In the genomic region with DNA sequence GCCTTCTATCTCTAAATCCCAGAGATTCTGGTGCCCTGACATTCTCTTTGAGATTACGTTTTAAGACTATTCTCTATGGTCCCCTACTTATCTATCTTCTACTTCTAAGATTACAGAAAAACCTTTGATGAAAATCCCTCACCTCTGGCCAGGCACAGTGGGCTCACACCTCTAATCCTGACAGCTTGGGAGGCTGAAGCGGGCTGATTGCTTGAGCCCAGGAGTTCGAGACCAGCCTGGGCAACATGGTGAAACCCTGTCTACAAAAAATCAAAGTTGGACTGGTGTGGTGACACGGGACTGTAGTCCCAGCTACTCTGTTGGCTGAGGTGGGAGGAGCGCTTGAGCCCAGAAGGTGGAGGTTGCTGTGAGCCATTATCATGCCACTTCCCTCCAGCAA, we compare ENCODE assay signal across 21 cellular contexts. TPM values are rescaled to one million over a fixed set of nuclear protein-coding genes. Genes with fewer than 3 reads are reported as not detected.
DNase-seq lines count a peak whose midpoint lies in the region; ATAC-seq and TF ChIP-seq lines count a peak whose summit lies in the region.
"Had no signal": no experiment of that assay in that cellular context is flagged by ENCODE, and none has a peak within 500 bp of the region (broad histone marks: within the 10 kb centered on the region; RNA-seq: fewer than 3 reads in every experiment).

No MANE protein-coding gene starts in this region.

- peaks cover 9 to 40% of the 10 kb centered on the region in 2 donors for H3K36me3 Mint-ChIP-seq in activated T-cell treated with anti-CD3 and anti-CD28 coated beads, Interleukin-2, amount 50 U/mL, for 72 hours (ENCODE audit: insufficient read depth in 2 of 2)

- CTCF ChIA-PET in HEK293 (lab: Yijun Ruan, JAX), result interaction anchor here (0.9 kb wide), 1 partner anchor 26 kb away, joined by 3 read pairs; no protein-coding TSS in a partner anchor
- CTCF ChIA-PET in mammary epithelial cell (lab: Charles Lee; ENCODE audit: low non-redundant PET), result no interaction called here

- H3K36me3 ChIP-seq in HEK293 (ENCODE audit: control insufficient read depth in 2 of 2, insufficient read depth in 1 of 2, low read length in 2 of 2) (peaks cover 16 to 54% of the 10 kb centered on the region in 2 experiments; a peak in 2 of 3 replicates), mammary epithelial cell (ENCODE audit: insufficient read depth, low read length) (peaks cover 20% of the 10 kb centered on the region), neutrophil (peaks cover 26% of the 10 kb centered on the region)

- DNase-seq in activated T-cell treated with anti-CD3 and anti-CD28 coated beads, Interleukin-2, amount 50 U/mL, for 72 hours, result no peak
- no peak for DNase-seq in activated T-cell treated with anti-CD3 and anti-CD28 coated beads, Interleukin-2, amount 50 U/mL, for 48 hours
- DNase-seq in mammary epithelial cell, result no peak
- DNase-seq in NCI-H82 (lab: John Stamatoyannopoulos, UW), result no peak
- DNase-seq in HK-2 (ENCODE audit: unreplicated experiment), result no peak
- DNase-seq: activated gamma-delta T cell; anterior cingulate cortex; central memory CD4-positive, alpha-beta T cell; GF-D8; lower lobe of right lung; NCI-H446 treated with DMSO at 0.1 percent for 48 hours; NK-92 treated with Interleukin-12 subunit alpha and Interleukin-12 subunit beta, amount 100 ng/mL, for 24 hours; Peyer's patch; stimulated activated naive CD4-positive, alpha-beta T cell; thyroid gland had no signal

- POLR2A ChIA-PET in HEK293 (lab: Yijun Ruan, JAX), result no interaction called here

- peak overlapping the region; percentile 15 to 32 for H3K4me3 Mint-ChIP-seq in activated T-cell treated with anti-CD3 and anti-CD28 coated beads, Interleukin-2, amount 50 U/mL, for 72 hours

- H3K9me3 ChIP-seq in HEK293 (ENCODE audit: control insufficient read depth, insufficient read depth, low read depth, low read length), result no peaks in the 10 kb centered on the region
- H3K9me3 ChIP-seq in mammary epithelial cell (replicated peaks; ENCODE audit: insufficient read depth, low read length), result no peaks in the 10 kb centered on the region
- H3K9me3 ChIP-seq in neutrophil, result no peaks in the 10 kb centered on the region
- H3K9me3 ChIP-seq: gastroesophageal sphincter, lower lobe of right lung, Peyer's patch, thyroid gland had no signal

- peaks cover 3% of the 10 kb centered on the region for H4K20me1 ChIP-seq in mammary epithelial cell (ENCODE audit: insufficient read depth, low read length)

- peaks cover 78% of the 10 kb centered on the region for H3K4me1 Mint-ChIP-seq in activated T-cell treated with anti-CD3 and anti-CD28 coated beads, Interleukin-2, amount 50 U/mL, for 72 hours (ENCODE audit: low read depth)

- H3K27me3 ChIP-seq in mammary epithelial cell (ENCODE audit: insufficient read depth, low read length) (no peaks in the 10 kb centered on the region), neutrophil (no peaks in the 10 kb centered on the region)
- H3K27me3 ChIP-seq: gastroesophageal sphincter, Peyer's patch, thyroid gland had no signal

- H3K4me2 ChIP-seq in mammary epithelial cell (ENCODE audit: insufficient read depth, low read depth, low read length), result no peak overlapping the region

- H3K4me3 ChIP-seq in HEK293 (ENCODE audit: low read depth, low read length) (no peak overlapping the region), mammary epithelial cell (replicated peaks in 1 of 3; ENCODE audit: insufficient read depth in 1 of 3, low read depth in 2 of 3, low read length in 3 of 3) (no peak overlapping the region), neutrophil (ENCODE audit: low read depth in 1 of 2, low read length in 1 of 2) (no peak overlapping the region)
- H3K4me3 ChIP-seq: gastroesophageal sphincter, lower lobe of right lung, Peyer's patch, thyroid gland had no signal

- H3K27ac ChIP-seq in HEK293 (ENCODE audit: extremely low read depth, low read depth, low read length), result no peak overlapping the region
- H3K27ac ChIP-seq in mammary epithelial cell (ENCODE audit: insufficient read depth, low read depth, low read length), result peak overlapping the region; percentile 8
- H3K27ac ChIP-seq in neutrophil, result peak overlapping the region; percentile 97
- H3K27ac ChIP-seq: C4-2B, lower lobe of right lung, Peyer's patch, thyroid gland had no signal

- H3K9me3 Mint-ChIP-seq in activated T-cell treated with anti-CD3 and anti-CD28 coated beads, Interleukin-2, amount 50 U/mL, for 72 hours, result no peaks in the 10 kb centered on the region

- ATAC-seq in activated T-cell treated with anti-CD3 and anti-CD28 coated beads, Interleukin-2, amount 50 U/mL, for 72 hours (replicated peaks in 1 of 2), result no peak
- no peak for ATAC-seq in HG03280 (IDR thresholded peaks at IDR 0.05; ENCODE audit: unreplicated experiment)
- ATAC-seq: esophagus mucosa, gastroesophageal sphincter, lower lobe of right lung had no signal

- peaks cover 94% of the 10 kb centered on the region for H3K79me2 ChIP-seq in mammary epithelial cell (ENCODE audit: insufficient read depth, low read length)

- intact Hi-C loops in mammary epithelial cell (cut with micrococcal nuclease), result no loop called here

- in situ Hi-C loops in mammary epithelial cell (cut with MboI; ENCODE audit: low sequenced_read_pairs in 2 of 2), result no loop called here

- H2AFZ ChIP-seq in mammary epithelial cell (ENCODE audit: low read depth, low read length), result no peak overlapping the region

- BruUV-seq in mammary epithelial cell (replicated peaks; lab: Mats Ljungman, UMichigan), result no TSS peak

- no peak overlapping the region for H3K9ac ChIP-seq in mammary epithelial cell (ENCODE audit: insufficient read depth, low read length)

- H3K4me1 ChIP-seq in HEK293 (ENCODE audit: control insufficient read depth, insufficient read depth, low read length), result peaks cover 2% of the 10 kb centered on the region
- peaks cover 5% of the 10 kb centered on the region for H3K4me1 ChIP-seq in mammary epithelial cell (ENCODE audit: insufficient read depth, low read length)
- peaks cover 57 to 73% of the 10 kb centered on the region in 2 experiments for H3K4me1 ChIP-seq in neutrophil (ENCODE audit: control insufficient read depth in 1 of 2, insufficient read depth in 1 of 2, low read depth in 1 of 2, low read length in 1 of 2)

- peak overlapping the region; percentile 65 for H3K27ac Mint-ChIP-seq in activated T-cell treated with anti-CD3 and anti-CD28 coated beads, Interleukin-2, amount 50 U/mL, for 72 hours

- no peaks in the 10 kb centered on the region for H3K27me3 Mint-ChIP-seq in activated T-cell treated with anti-CD3 and anti-CD28 coated beads, Interleukin-2, amount 50 U/mL, for 72 hours (ENCODE audit: low read depth)

- TF ChIP-seq CTCF in HEK293 (tag by site-specific recombination; IDR thresholded peaks at IDR 0.05), result no peak
- TF ChIP-seq CTCF in mammary epithelial cell (conservative IDR thresholded peaks at IDR 0.05 in 1 of 2, IDR thresholded peaks at IDR 0.05 in 1 of 2; ENCODE audit: extremely low read depth in 1 of 2, insufficient read depth in 1 of 2, low read depth in 1 of 2, low read length in 2 of 2), result no peak
- no peak for TF ChIP-seq CTCF in neutrophil (IDR thresholded peaks at IDR 0.05)

- dilution Hi-C loops in mammary epithelial cell (cut with HindIII; ENCODE audit: low sequenced_read_pairs), result loop anchor here (5.0 kb wide), 1 partner anchor 106 kb away; no protein-coding TSS in a partner anchor

- 96% methylated on average over 3 of the region's 5 CpGs for whole genome bisulfite sequencing in mammary epithelial cell (ENCODE audit: low coverage, missing lambda C conversion rate)

TF ChIP-seq in HEK293, 187 proteins besides CTCF, POLR2A, EP300 and RAD21:
- TF ChIP-seq HOXD13 (CRISPR knock-in tag; IDR thresholded peaks at IDR 0.05; ENCODE audit: borderline replicate concordance) (no peak), RBAK (tag by site-specific recombination; IDR thresholded peaks at IDR 0.05) (no peak), ZBTB1 (tag by site-specific recombination; IDR thresholded peaks at IDR 0.05) (no peak), GFI1B (tag by site-specific recombination; IDR thresholded peaks at IDR 0.05) (no peak), ZBTB8A (tag by site-specific recombination; IDR thresholded peaks at IDR 0.05) (peak; percentile 50), ZNF621 (tag by site-specific recombination; IDR thresholded peaks at IDR 0.05) (no peak), SP7 (tag by site-specific recombination; IDR thresholded peaks at IDR 0.05) (no peak)
- TF ChIP-seq, protein P1, sequence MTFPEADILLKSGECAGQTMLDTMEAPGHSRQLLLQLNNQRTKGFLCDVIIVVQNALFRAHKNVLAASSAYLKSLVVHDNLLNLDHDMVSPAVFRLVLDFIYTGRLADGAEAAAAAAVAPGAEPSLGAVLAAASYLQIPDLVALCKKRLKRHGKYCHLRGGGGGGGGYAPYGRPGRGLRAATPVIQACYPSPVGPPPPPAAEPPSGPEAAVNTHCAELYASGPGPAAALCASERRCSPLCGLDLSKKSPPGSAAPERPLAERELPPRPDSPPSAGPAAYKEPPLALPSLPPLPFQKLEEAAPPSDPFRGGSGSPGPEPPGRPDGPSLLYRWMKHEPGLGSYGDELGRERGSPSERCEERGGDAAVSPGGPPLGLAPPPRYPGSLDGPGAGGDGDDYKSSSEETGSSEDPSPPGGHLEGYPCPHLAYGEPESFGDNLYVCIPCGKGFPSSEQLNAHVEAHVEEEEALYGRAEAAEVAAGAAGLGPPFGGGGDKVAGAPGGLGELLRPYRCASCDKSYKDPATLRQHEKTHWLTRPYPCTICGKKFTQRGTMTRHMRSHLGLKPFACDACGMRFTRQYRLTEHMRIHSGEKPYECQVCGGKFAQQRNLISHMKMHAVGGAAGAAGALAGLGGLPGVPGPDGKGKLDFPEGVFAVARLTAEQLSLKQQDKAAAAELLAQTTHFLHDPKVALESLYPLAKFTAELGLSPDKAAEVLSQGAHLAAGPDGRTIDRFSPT (tag by site-specific recombination; IDR thresholded peaks at IDR 0.05), result no peak

RNA-seq across cellular contexts. Expression of a gene that starts 14.4 kb away (rescaled TPM):
- 100 to 1,000 TPM; 141 to 149 TPM for total RNA-seq in activated T-cell treated with anti-CD3 and anti-CD28 coated beads, Interleukin-2, amount 50 U/mL, for 72 hours
- 100 to 1,000 TPM in 1 of 2 donors, 10 to 100 TPM in 1; 73.6 to 108 TPM for total RNA-seq in mammary epithelial cell
- 105 TPM for polyA plus RNA-seq in mammary epithelial cell
- polyA minus RNA-seq in mammary epithelial cell, result 493 TPM

RNA-seq across cellular contexts. Expression of a gene that starts 25.4 kb away (rescaled TPM):
- 10 to 100 TPM; 37.6 to 45.9 TPM for total RNA-seq in activated T-cell treated with anti-CD3 and anti-CD28 coated beads, Interleukin-2, amount 50 U/mL, for 72 hours
- total RNA-seq in mammary epithelial cell, result 10 to 100 TPM; 20.3 to 36.4 TPM
- 45.2 TPM for polyA plus RNA-seq in mammary epithelial cell
- polyA minus RNA-seq in mammary epithelial cell, result 74.2 TPM

RNA-seq across cellular contexts. Expression of a gene that starts 57.8 kb away (rescaled TPM):
- total RNA-seq in activated T-cell treated with anti-CD3 and anti-CD28 coated beads, Interleukin-2, amount 50 U/mL, for 72 hours, result 100 to 1,000 TPM; 196 to 215 TPM
- 10 to 100 TPM; 11.5 to 61.4 TPM for total RNA-seq in mammary epithelial cell
- polyA plus RNA-seq in mammary epithelial cell, result 92.3 TPM
- 107 TPM for polyA minus RNA-seq in mammary epithelial cell
